ENCODE assay signal across 1 cellular context in genomic region chr7:159006610-159007130, GRCh38.
TF ChIP-seq lines count a peak whose summit lies in the region.

No MANE protein-coding gene starts in this region.

TF ChIP-seq in K562, 482 proteins besides CTCF, POLR2A, EP300 and RAD21 (continued from another document and continues in another):
- no peak for TF ChIP-seq CHD7 (IDR thresholded peaks at IDR 0.05; ENCODE audit: low read depth, low read length)
- no peak for TF ChIP-seq ZNF280A (IDR thresholded peaks at IDR 0.05; ENCODE audit: low read depth, partially characterized antibody)
- no peak for TF ChIP-seq ZNF830 (CRISPR knock-in tag; IDR thresholded peaks at IDR 0.05)
- TF ChIP-seq ZNF592 (IDR thresholded peaks at IDR 0.05), result peak; percentile 96
- TF ChIP-seq STAT5A (IDR thresholded peaks at IDR 0.05; ENCODE audit: borderline replicate concordance, low read length), result no peak
- TF ChIP-seq HDAC3 (IDR thresholded peaks at IDR 0.05; ENCODE audit: borderline replicate concordance, partially characterized antibody), result no peak
- TF ChIP-seq ZNF24 (IDR thresholded peaks at IDR 0.05), result no peak
- TF ChIP-seq ZNF324 (CRISPR knock-in tag; IDR thresholded peaks at IDR 0.05), result no peak
- no peak for TF ChIP-seq ZNF695 (CRISPR knock-in tag; IDR thresholded peaks at IDR 0.05)
- no peak for TF ChIP-seq ZNF699 (CRISPR knock-in tag; IDR thresholded peaks at IDR 0.05; ENCODE audit: insufficient replicate concordance)
- peak; percentile 71; the same call in 1 of the 2 replicates for TF ChIP-seq E2F3 (CRISPR knock-in tag; IDR thresholded peaks at IDR 0.05)
- TF ChIP-seq TEAD1 (CRISPR knock-in tag; IDR thresholded peaks at IDR 0.05), result peak; percentile 33 to 51; a peak in 1 of 4 replicates
- TF ChIP-seq GTF3C2 (IDR thresholded peaks at IDR 0.05; ENCODE audit: borderline replicate concordance, extremely low read depth, insufficient read length), result no peak
- TF ChIP-seq CC2D1A (IDR thresholded peaks at IDR 0.05), result no peak
- TF ChIP-seq SETDB1 (IDR thresholded peaks at IDR 0.05; ENCODE audit: low read length), result no peak
- TF ChIP-seq RERE (CRISPR knock-in tag; IDR thresholded peaks at IDR 0.05; ENCODE audit: borderline replicate concordance), result no peak
- TF ChIP-seq NKRF (IDR thresholded peaks at IDR 0.05; ENCODE audit: borderline replicate concordance), result 0 out of 2 replicates have a peak, but pooled peaks have one; percentile 45
- TF ChIP-seq ZNF76 (CRISPR knock-in tag; IDR thresholded peaks at IDR 0.05; ENCODE audit: borderline replicate concordance), result 0 out of 2 replicates have a peak, but pooled peaks have one; percentile 70
- TF ChIP-seq GTF2F1 (IDR thresholded peaks at IDR 0.05; ENCODE audit: low read depth, low read length), result no peak
